ENCODE assay signal across 13 cellular contexts in the genomic region with DNA sequence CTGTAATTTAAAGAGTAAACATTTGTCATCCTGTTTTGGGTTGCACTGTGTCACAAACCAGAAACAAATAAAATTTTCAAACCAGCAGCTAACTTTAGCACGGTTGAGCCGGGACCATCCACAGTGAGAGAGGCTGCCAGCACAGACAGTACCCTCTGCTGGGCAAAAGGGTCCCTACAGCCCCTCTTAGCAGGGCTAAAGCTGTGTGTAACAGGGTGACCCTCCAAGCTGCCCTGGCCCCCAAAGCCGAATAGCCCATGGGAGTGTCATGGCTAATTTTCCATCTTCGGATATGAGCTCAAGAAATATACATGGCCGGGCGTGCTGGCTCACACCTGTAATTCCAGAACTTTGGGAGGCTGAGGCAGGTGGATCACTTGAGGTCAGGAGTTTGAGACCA.
A peak's percentile ranks its signal among the peaks of the same experiment; 100 is the strongest.
DNase-seq lines count a peak whose midpoint lies in the region; ATAC-seq and TF ChIP-seq lines count a peak whose summit lies in the region.
"Had no signal": no experiment of that assay in that cellular context is flagged by ENCODE, and none has a peak within 500 bp of the region (broad histone marks: within the 10 kb centered on the region; RNA-seq: fewer than 3 reads in every experiment).

No MANE protein-coding gene starts in this region.

- H2AFZ ChIP-seq in PC-3 (ENCODE audit: low read length) (no peak overlapping the region), GM23248 (no peak overlapping the region)

- H3K4me2 ChIP-seq in PC-3 (ENCODE audit: low read length) (no peak overlapping the region), GM23248 (ENCODE audit: unreplicated experiment) (no peak overlapping the region)

- H3K4me3 ChIP-seq in BE2C (ENCODE audit: low read depth, low read length) (no peak overlapping the region), PC-3 (ENCODE audit: low read length) (no peak overlapping the region), GM23248 (no peak overlapping the region)
- H3K4me3 ChIP-seq: SJSA1 had no signal

- DNase-seq in BE2C (peak; percentile 27), PC-3 (no peak), iPS-NIHi11 (ENCODE audit: low spot score) (peak; percentile 67), GM23248 (no peak), left ventricle myocardium superior (no peak), AG08395 (ENCODE audit: low spot score) (no peak), cerebellum (ENCODE audit: low spot score) (no peak)
- DNase-seq: CD4-positive, CD25-positive, alpha-beta regulatory T cell; NCI-H1105 treated with DMSO at 0.1 percent for 48 hours; NCI-H69; right cardiac atrium had no signal

- no peaks in the 10 kb centered on the region for H3K79me2 ChIP-seq in PC-3 (ENCODE audit: low read length)
- no peaks in the 10 kb centered on the region for H3K79me2 ChIP-seq in GM23248 (ENCODE audit: insufficient read depth)

- ATAC-seq in PC-3 (no peak), left ventricle myocardium superior (no peak)

- peak; percentile 51 for TF ChIP-seq CTCF in BE2C (IDR thresholded peaks at IDR 0.05; ENCODE audit: low read depth, low read length)
- peak; percentile 52 for TF ChIP-seq CTCF in GM12873 (IDR thresholded peaks at IDR 0.05; ENCODE audit: insufficient read depth, low read depth, low read length, missing control alignments)
- TF ChIP-seq CTCF in PC-3 (conservative IDR thresholded peaks at IDR 0.05; ENCODE audit: low read depth, low read length) = 0 out of 2 replicates have a peak, but pooled peaks have one; percentile 11

- no peaks in the 10 kb centered on the region for H4K20me1 ChIP-seq in PC-3 (ENCODE audit: low read length)
- no peaks in the 10 kb centered on the region for H4K20me1 ChIP-seq in GM23248 (ENCODE audit: insufficient read depth)

- H3K9ac ChIP-seq in PC-3 (ENCODE audit: low read length) (no peak overlapping the region), GM23248 (no peak overlapping the region)

- no peaks in the 10 kb centered on the region for H3K9me2 ChIP-seq in PC-3 (replicated peaks; ENCODE audit: low read length)
- no peaks in the 10 kb centered on the region for H3K9me2 ChIP-seq in GM23248 (ENCODE audit: insufficient read depth)

- in situ Hi-C loops in GM23248 (cut with MboI) = no loop called here

- 39 to 47% methylated on average over 6 of the region's 6 CpGs for WGBS in GM23248 (ENCODE audit: low coverage in 1 of 2, low lambda C conversion rate in 2 of 2, missing lambda C conversion rate in 2 of 2), 2 experiments

- no peaks in the 10 kb centered on the region for H3K36me3 ChIP-seq in BE2C
- no peaks in the 10 kb centered on the region for H3K36me3 ChIP-seq in PC-3 (ENCODE audit: low read depth, low read length)
- no peaks in the 10 kb centered on the region for H3K36me3 ChIP-seq in GM23248 (ENCODE audit: low read depth)
- H3K36me3 ChIP-seq: SJSA1 had no signal

- H3K9me3 ChIP-seq in BE2C = no peaks in the 10 kb centered on the region
- H3K9me3 ChIP-seq in PC-3 (ENCODE audit: low read length) = no peaks in the 10 kb centered on the region
- H3K9me3 ChIP-seq in GM23248 (ENCODE audit: low read depth) = no peaks in the 10 kb centered on the region
- H3K9me3 ChIP-seq: SJSA1 had no signal

- H3K27ac ChIP-seq in PC-3 (ENCODE audit: low read length) (no peak overlapping the region), GM23248 (no peak overlapping the region)
- H3K27ac ChIP-seq: SJSA1 had no signal

- intact Hi-C loops in PC-3 (cut with micrococcal nuclease) = no loop called here
- intact Hi-C loops in left ventricle myocardium superior (cut with micrococcal nuclease) = no loop called here

- POLR2A ChIA-PET in PC-3 (lab: Charles Lee; ENCODE audit: unreplicated experiment) = no interaction called here

- no peaks in the 10 kb centered on the region; the same call in 1 of the 2 replicates for H3K27me3 ChIP-seq in BE2C
- peaks cover 29% of the 10 kb centered on the region for H3K27me3 ChIP-seq in PC-3 (ENCODE audit: low read length)
- H3K27me3 ChIP-seq in GM23248 (replicated peaks; ENCODE audit: insufficient read depth) = no peaks in the 10 kb centered on the region
- H3K27me3 ChIP-seq: SJSA1 had no signal

- no TSS peak for BruUV-seq in PC-3 (replicated peaks; lab: Mats Ljungman, UMichigan)

- CTCF ChIA-PET in PC-3 (lab: Charles Lee) = interaction anchor here (0.6 kb wide), 1 partner anchor 92 kb away, joined by 3 read pairs; no protein-coding TSS in a partner anchor

- H3F3A ChIP-seq in PC-3 (ENCODE audit: low read length, unreplicated experiment) (no peaks in the 10 kb centered on the region), GM23248 (ENCODE audit: insufficient read depth) (no peaks in the 10 kb centered on the region)

- H3K4me1 ChIP-seq in BE2C (no peaks in the 10 kb centered on the region), PC-3 (ENCODE audit: insufficient read depth, low read length) (no peaks in the 10 kb centered on the region), GM23248 (ENCODE audit: insufficient read depth) (no peaks in the 10 kb centered on the region)
- H3K4me1 ChIP-seq: SJSA1 had no signal

Comparison
In these comparisons a context has a peak if more than half of its experiments do, and no peak if none do; other contexts are left out.
1. DNase-seq: peak in BE2C (single experiment) and iPS-NIHi11 (single experiment); none in PC-3 (single experiment), GM23248 (single experiment), left ventricle myocardium superior (single experiment), AG08395 (single experiment) and cerebellum (single experiment).
2. Peak in every context shown above with its lines, with median percentiles within 50 percentile points of each other: CTCF ChIP-seq.